ENCODE assay signal across 6 cellular contexts in genomic region chr3:40477671-40478070, GRCh38. TPM values are rescaled to one million over a fixed set of nuclear protein-coding genes. Genes with fewer than 3 reads are reported as not detected.
DNase-seq lines count a peak whose midpoint lies in the region; ATAC-seq and TF ChIP-seq lines count a peak whose summit lies in the region.

No MANE protein-coding gene starts in this region.

- peak overlapping the region; percentile 94 for H3K27ac Mint-ChIP-seq in osteocyte (ENCODE audit: unreplicated experiment)

- DNase-seq in HuH-7.5 (ENCODE audit: low spot score) = peak; percentile 30
- DNase-seq in cerebellar cortex (ENCODE audit: low spot score) = peak; percentile 24
- no peak for DNase-seq in osteocyte (ENCODE audit: extremely low spot score, unreplicated experiment)
- DNase-seq in activated CD4-positive, alpha-beta T cell treated with anti-CD3 and anti-CD28 coated beads for 4 hours = no peak
- DNase-seq in mesenteric fat pad (ENCODE audit: low spot score) = no peak

- H3K27me3 Mint-ChIP-seq in osteocyte (ENCODE audit: unreplicated experiment) = no peaks in the 10 kb centered on the region

- H3K9me3 Mint-ChIP-seq in osteocyte (ENCODE audit: unreplicated experiment) = no peaks in the 10 kb centered on the region

- H3K4me1 Mint-ChIP-seq in osteocyte (ENCODE audit: unreplicated experiment) = peaks cover 11% of the 10 kb centered on the region

- TF ChIP-seq CTCF in osteocyte (IDR thresholded peaks at IDR 0.05) = no peak

- peak overlapping the region; percentile 84 for H3K4me3 Mint-ChIP-seq in osteocyte (ENCODE audit: unreplicated experiment)

- H3K36me3 Mint-ChIP-seq in osteocyte (ENCODE audit: unreplicated experiment) = peaks cover 5% of the 10 kb centered on the region

- no peak for ATAC-seq in GM18861 (IDR thresholded peaks at IDR 0.05; ENCODE audit: unreplicated experiment)

RNA-seq across cellular contexts. Expression of gene ZNF619, which starts 0.7 kb away (rescaled TPM):
- total RNA-seq in osteocyte = 6.7 and 8.4 TPM in 2 replicates
- total RNA-seq in mesenteric fat pad = 3.6 TPM

RNA-seq across cellular contexts. Expression of gene RPL14, which starts 20.5 kb away (rescaled TPM):
- 1,629 and 1,726 TPM in 2 replicates for total RNA-seq in osteocyte
- total RNA-seq in mesenteric fat pad = 1,394 TPM

RNA-seq across cellular contexts. Expression of gene ZNF620, which starts 28.2 kb away (rescaled TPM):
- total RNA-seq in osteocyte (3.7 and 4.8 TPM in 2 replicates), mesenteric fat pad (2.7 TPM)

RNA-seq across cellular contexts. Expression of gene ZNF621, which starts 47.1 kb away (rescaled TPM):
- total RNA-seq in osteocyte (27.9 and 30.8 TPM in 2 replicates), mesenteric fat pad (18.8 TPM)

Comparison
In these comparisons a context has a peak if more than half of its experiments do, and no peak if none do; other contexts are left out.
1. DNase-seq: peak in HuH-7.5 (single experiment) and cerebellar cortex (single experiment); none in osteocyte (single experiment), activated CD4-positive, alpha-beta T cell treated with anti-CD3 and anti-CD28 coated beads for 4 hours (0 of 2) and mesenteric fat pad (single experiment).